ENCODE assay signal across 8 cellular contexts in genomic region chr1:154973344-154974085, GRCh38.
DNase-seq lines count a peak whose midpoint lies in the region; ATAC-seq lines count a peak whose summit lies in the region.

No MANE protein-coding gene starts in this region.

- no peak overlapping the region for H3K4me3 Mint-ChIP-seq in central memory CD8-positive, alpha-beta T cell

- ATAC-seq in HG02970 (IDR thresholded peaks at IDR 0.05; ENCODE audit: low FRiP score, unreplicated experiment) (peak; percentile 15), HG02852 (IDR thresholded peaks at IDR 0.05; ENCODE audit: unreplicated experiment) (no peak)
- peak; percentile 15 for ATAC-seq in central memory CD8-positive, alpha-beta T cell (replicated peaks; ENCODE audit: extremely low read depth, poor library complexity, severe bottlenecking)

- H3K27me3 Mint-ChIP-seq in central memory CD8-positive, alpha-beta T cell = no peaks in the 10 kb centered on the region

- DNase-seq in DMS53 treated with DMSO at 0.1 percent for 48 hours (lab: John Stamatoyannopoulos, UW; ENCODE audit: unreplicated experiment) (peak; percentile 85), NCI-H446 (lab: John Stamatoyannopoulos, UW) (peak; percentile 88 to 94), islet precursor cell (peak; percentile 99)
- peak; percentile 78 for DNase-seq in activated CD4-positive, CD25-positive, alpha-beta regulatory T cell treated with anti-CD3 and anti-CD28 coated beads, Interleukin-2, amount 50 U/mL, for 16 hours (ENCODE audit: low read depth, low spot score)
- peak; percentile 83 to 85 for DNase-seq in central memory CD8-positive, alpha-beta T cell (ENCODE audit: low spot score in 2 of 2)
- peak; percentile 78 to 98 for DNase-seq in stimulated activated CD4-positive, alpha-beta T cell treated with anti-CD3 and anti-CD28 coated beads, Interleukin-12 subunit alpha, Interleukin-12 subunit beta, amount 100 ng/mL, for 24 hours (ENCODE audit: low read depth in 2 of 2)

- H3K27ac Mint-ChIP-seq in central memory CD8-positive, alpha-beta T cell (ENCODE audit: low read depth) = no peak overlapping the region

- peaks cover 7% of the 10 kb centered on the region for H3K36me3 Mint-ChIP-seq in central memory CD8-positive, alpha-beta T cell (ENCODE audit: insufficient read depth)

- no peaks in the 10 kb centered on the region for H3K9me3 Mint-ChIP-seq in central memory CD8-positive, alpha-beta T cell

- H3K4me1 Mint-ChIP-seq in central memory CD8-positive, alpha-beta T cell = peaks cover 36% of the 10 kb centered on the region
